In the genomic region with DNA sequence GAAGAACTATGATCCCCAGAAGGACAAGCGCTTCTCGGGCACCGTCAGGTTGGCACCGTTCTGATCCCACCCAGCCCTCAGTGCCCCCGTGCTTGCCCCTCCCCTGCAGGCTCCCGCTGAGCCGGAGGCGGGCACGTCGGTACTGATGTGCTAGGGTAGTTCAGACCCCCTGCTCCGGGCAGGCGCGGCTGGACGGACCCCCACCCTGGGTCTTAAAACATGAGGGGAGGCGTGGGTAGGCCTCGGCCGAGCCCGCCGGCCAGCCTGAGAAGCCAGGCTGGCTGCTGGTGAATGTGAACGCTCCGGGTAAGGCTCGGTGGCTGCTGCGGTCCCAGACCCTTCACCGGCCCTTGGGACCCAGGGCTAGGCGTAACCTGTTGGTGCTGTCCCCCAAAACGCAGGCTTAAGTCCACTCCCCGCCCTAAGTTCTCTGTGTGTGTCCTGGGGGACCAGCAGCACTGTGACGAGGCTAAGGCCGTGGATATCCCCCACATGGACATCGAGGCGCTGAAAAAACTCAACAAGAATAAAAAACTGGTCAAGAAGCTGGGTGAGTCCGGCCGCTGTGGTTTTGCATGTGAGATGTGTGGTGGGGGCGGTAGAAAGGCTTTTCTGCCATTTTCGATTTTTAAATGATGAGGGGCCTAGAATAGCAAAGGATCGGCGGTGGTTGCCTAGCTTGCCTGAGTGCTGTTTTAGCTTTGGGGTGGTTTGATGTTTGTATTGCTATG, we compare ENCODE assay signal across 1 cellular context.
TF ChIP-seq lines count a peak whose summit lies in the region.

No MANE protein-coding gene starts in this region.

TF ChIP-seq in K562, 482 proteins besides CTCF, POLR2A, EP300 and RAD21 (continued from another document):
- TF ChIP-seq, protein P1, sequence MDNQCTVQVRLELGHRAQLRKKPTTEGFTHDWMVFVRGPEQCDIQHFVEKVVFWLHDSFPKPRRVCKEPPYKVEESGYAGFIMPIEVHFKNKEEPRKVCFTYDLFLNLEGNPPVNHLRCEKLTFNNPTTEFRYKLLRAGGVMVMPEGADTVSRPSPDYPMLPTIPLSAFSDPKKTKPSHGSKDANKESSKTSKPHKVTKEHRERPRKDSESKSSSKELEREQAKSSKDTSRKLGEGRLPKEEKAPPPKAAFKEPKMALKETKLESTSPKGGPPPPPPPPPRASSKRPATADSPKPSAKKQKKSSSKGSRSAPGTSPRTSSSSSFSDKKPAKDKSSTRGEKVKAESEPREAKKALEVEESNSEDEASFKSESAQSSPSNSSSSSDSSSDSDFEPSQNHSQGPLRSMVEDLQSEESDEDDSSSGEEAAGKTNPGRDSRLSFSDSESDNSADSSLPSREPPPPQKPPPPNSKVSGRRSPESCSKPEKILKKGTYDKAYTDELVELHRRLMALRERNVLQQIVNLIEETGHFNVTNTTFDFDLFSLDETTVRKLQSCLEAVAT (IDR thresholded peaks at IDR 0.05), result peak in 1 of 2 experiments; percentile 43; a peak in 2 of 4 replicates
- TF ChIP-seq IRF2 (CRISPR knock-in tag; IDR thresholded peaks at IDR 0.05), result 0 out of 2 replicates have a peak, but pooled peaks have one; percentile 70
- no peak for TF ChIP-seq BACH1 (tag; IDR thresholded peaks at IDR 0.05)
- TF ChIP-seq, protein P2, sequence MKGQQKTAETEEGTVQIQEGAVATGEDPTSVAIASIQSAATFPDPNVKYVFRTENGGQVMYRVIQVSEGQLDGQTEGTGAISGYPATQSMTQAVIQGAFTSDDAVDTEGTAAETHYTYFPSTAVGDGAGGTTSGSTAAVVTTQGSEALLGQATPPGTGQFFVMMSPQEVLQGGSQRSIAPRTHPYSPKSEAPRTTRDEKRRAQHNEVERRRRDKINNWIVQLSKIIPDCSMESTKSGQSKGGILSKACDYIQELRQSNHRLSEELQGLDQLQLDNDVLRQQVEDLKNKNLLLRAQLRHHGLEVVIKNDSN (CRISPR knock-in tag; IDR thresholded peaks at IDR 0.05), result 0 out of 2 replicates have a peak, but pooled peaks have one; percentile 0
- no peak for TF ChIP-seq SNRNP70 (optimal IDR thresholded peaks at IDR 0.05; ENCODE audit: low read depth, low read length)
- no peak for TF ChIP-seq MAZ (CRISPR knock-in tag; conservative IDR thresholded peaks at IDR 0.05 in 1 of 2, IDR thresholded peaks at IDR 0.05 in 1 of 2)
- TF ChIP-seq, protein P3, sequence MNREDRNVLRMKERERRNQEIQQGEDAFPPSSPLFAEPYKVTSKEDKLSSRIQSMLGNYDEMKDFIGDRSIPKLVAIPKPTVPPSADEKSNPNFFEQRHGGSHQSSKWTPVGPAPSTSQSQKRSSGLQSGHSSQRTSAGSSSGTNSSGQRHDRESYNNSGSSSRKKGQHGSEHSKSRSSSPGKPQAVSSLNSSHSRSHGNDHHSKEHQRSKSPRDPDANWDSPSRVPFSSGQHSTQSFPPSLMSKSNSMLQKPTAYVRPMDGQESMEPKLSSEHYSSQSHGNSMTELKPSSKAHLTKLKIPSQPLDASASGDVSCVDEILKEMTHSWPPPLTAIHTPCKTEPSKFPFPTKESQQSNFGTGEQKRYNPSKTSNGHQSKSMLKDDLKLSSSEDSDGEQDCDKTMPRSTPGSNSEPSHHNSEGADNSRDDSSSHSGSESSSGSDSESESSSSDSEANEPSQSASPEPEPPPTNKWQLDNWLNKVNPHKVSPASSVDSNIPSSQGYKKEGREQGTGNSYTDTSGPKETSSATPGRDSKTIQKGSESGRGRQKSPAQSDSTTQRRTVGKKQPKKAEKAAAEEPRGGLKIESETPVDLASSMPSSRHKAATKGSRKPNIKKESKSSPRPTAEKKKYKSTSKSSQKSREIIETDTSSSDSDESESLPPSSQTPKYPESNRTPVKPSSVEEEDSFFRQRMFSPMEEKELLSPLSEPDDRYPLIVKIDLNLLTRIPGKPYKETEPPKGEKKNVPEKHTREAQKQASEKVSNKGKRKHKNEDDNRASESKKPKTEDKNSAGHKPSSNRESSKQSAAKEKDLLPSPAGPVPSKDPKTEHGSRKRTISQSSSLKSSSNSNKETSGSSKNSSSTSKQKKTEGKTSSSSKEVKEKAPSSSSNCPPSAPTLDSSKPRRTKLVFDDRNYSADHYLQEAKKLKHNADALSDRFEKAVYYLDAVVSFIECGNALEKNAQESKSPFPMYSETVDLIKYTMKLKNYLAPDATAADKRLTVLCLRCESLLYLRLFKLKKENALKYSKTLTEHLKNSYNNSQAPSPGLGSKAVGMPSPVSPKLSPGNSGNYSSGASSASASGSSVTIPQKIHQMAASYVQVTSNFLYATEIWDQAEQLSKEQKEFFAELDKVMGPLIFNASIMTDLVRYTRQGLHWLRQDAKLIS (CRISPR knock-in tag; IDR thresholded peaks at IDR 0.05), result 0 out of 2 replicates have a peak, but pooled peaks have one; percentile 7
- TF ChIP-seq, protein P4, sequence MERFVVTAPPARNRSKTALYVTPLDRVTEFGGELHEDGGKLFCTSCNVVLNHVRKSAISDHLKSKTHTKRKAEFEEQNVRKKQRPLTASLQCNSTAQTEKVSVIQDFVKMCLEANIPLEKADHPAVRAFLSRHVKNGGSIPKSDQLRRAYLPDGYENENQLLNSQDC (CRISPR knock-in tag; IDR thresholded peaks at IDR 0.05), result no peak
- TF ChIP-seq, protein P5, sequence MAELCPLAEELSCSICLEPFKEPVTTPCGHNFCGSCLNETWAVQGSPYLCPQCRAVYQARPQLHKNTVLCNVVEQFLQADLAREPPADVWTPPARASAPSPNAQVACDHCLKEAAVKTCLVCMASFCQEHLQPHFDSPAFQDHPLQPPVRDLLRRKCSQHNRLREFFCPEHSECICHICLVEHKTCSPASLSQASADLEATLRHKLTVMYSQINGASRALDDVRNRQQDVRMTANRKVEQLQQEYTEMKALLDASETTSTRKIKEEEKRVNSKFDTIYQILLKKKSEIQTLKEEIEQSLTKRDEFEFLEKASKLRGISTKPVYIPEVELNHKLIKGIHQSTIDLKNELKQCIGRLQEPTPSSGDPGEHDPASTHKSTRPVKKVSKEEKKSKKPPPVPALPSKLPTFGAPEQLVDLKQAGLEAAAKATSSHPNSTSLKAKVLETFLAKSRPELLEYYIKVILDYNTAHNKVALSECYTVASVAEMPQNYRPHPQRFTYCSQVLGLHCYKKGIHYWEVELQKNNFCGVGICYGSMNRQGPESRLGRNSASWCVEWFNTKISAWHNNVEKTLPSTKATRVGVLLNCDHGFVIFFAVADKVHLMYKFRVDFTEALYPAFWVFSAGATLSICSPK (IDR thresholded peaks at IDR 0.05; ENCODE audit: borderline replicate concordance), result no peak
- TF ChIP-seq KDM4B (IDR thresholded peaks at IDR 0.05; ENCODE audit: borderline replicate concordance in 2 of 2, low read depth in 1 of 2), result 0 out of 4 replicates have a peak, but pooled peaks of 1 of the 2 experiments have one; percentile 23
- TF ChIP-seq, protein P6, sequence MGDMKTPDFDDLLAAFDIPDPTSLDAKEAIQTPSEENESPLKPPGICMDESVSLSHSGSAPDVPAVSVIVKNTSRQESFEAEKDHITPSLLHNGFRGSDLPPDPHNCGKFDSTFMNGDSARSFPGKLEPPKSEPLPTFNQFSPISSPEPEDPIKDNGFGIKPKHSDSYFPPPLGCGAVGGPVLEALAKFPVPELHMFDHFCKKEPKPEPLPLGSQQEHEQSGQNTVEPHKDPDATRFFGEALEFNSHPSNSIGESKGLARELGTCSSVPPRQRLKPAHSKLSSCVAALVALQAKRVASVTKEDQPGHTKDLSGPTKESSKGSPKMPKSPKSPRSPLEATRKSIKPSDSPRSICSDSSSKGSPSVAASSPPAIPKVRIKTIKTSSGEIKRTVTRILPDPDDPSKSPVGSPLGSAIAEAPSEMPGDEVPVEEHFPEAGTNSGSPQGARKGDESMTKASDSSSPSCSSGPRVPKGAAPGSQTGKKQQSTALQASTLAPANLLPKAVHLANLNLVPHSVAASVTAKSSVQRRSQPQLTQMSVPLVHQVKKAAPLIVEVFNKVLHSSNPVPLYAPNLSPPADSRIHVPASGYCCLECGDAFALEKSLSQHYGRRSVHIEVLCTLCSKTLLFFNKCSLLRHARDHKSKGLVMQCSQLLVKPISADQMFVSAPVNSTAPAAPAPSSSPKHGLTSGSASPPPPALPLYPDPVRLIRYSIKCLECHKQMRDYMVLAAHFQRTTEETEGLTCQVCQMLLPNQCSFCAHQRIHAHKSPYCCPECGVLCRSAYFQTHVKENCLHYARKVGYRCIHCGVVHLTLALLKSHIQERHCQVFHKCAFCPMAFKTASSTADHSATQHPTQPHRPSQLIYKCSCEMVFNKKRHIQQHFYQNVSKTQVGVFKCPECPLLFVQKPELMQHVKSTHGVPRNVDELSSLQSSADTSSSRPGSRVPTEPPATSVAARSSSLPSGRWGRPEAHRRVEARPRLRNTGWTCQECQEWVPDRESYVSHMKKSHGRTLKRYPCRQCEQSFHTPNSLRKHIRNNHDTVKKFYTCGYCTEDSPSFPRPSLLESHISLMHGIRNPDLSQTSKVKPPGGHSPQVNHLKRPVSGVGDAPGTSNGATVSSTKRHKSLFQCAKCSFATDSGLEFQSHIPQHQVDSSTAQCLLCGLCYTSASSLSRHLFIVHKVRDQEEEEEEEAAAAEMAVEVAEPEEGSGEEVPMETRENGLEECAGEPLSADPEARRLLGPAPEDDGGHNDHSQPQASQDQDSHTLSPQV (IDR thresholded peaks at IDR 0.05), result 0 out of 2 replicates have a peak, but pooled peaks have one; percentile 8
- 0 out of 4 replicates have a peak, but pooled peaks of 1 of the 2 experiments have one; percentile 15 for TF ChIP-seq SRF (CRISPR knock-in tag; IDR thresholded peaks at IDR 0.05)
- TF ChIP-seq SRSF3 (IDR thresholded peaks at IDR 0.05; ENCODE audit: insufficient read depth, low read length), result peak; percentile 19; the same call in 1 of the 2 replicates
- peak; percentile 52 for TF ChIP-seq ZBTB1 (CRISPR knock-in tag; IDR thresholded peaks at IDR 0.05; ENCODE audit: borderline replicate concordance, low read depth)
- peak; percentile 38 for TF ChIP-seq CHD1 (IDR thresholded peaks at IDR 0.05; ENCODE audit: low read length)
- 0 out of 2 replicates have a peak, but pooled peaks have one; percentile 46 for TF ChIP-seq ZNF282 (CRISPR knock-in tag; IDR thresholded peaks at IDR 0.05)
- TF ChIP-seq HNRNPL (IDR thresholded peaks at IDR 0.05; ENCODE audit: low read depth, low read length), result peak; percentile 72; the same call in 1 of the 2 replicates
- TF ChIP-seq LCOR (CRISPR knock-in tag; IDR thresholded peaks at IDR 0.05), result peak; percentile 55; the same call in 1 of the 2 replicates
- no peak for TF ChIP-seq EZH2 (IDR thresholded peaks at IDR 0.05; ENCODE audit: borderline replicate concordance, low read depth, low read length)
- TF ChIP-seq NR3C1 (CRISPR knock-in tag; IDR thresholded peaks at IDR 0.05), result peak; percentile 55
- TF ChIP-seq XRCC5 (IDR thresholded peaks at IDR 0.05; ENCODE audit: low read depth, low read length), result 0 out of 2 replicates have a peak, but pooled peaks have one; percentile 17
- peak; percentile 24 for TF ChIP-seq RBM22 (IDR thresholded peaks at IDR 0.05; ENCODE audit: low read depth, low read length, poor library complexity, severe bottlenecking)
- TF ChIP-seq MAFF (IDR thresholded peaks at IDR 0.05; ENCODE audit: low read length), result no peak
- TF ChIP-seq CBX3 (IDR thresholded peaks at IDR 0.05; ENCODE audit: borderline replicate concordance in 1 of 2, low read length in 2 of 2), result no peak
- TF ChIP-seq NR2C1 (IDR thresholded peaks at IDR 0.05), result no peak
- no peak for TF ChIP-seq NR2C1 (tag; IDR thresholded peaks at IDR 0.05)
- TF ChIP-seq BRCA1 (IDR thresholded peaks at IDR 0.05), result no peak
- TF ChIP-seq BRCA1 (CRISPR knock-in tag; IDR thresholded peaks at IDR 0.05), result peak; percentile 50; the same call in 1 of the 2 replicates
- TF ChIP-seq NFXL1 (CRISPR knock-in tag; IDR thresholded peaks at IDR 0.05), result no peak
- peak; percentile 52; the same call in 1 of the 2 replicates for TF ChIP-seq ZBTB7A (IDR thresholded peaks at IDR 0.05; ENCODE audit: borderline replicate concordance, control insufficient read depth, low read depth, low read length)
- TF ChIP-seq JUN (IDR thresholded peaks at IDR 0.05; ENCODE audit: borderline replicate concordance, low read depth, low read length), result no peak
- no peak for TF ChIP-seq JUN (CRISPR knock-in tag; IDR thresholded peaks at IDR 0.05; ENCODE audit: borderline replicate concordance)
- TF ChIP-seq CREB1 (IDR thresholded peaks at IDR 0.05), result no peak
- TF ChIP-seq CREB1 (CRISPR knock-in tag; IDR thresholded peaks at IDR 0.05), result 0 out of 2 replicates have a peak, but pooled peaks have one; percentile 37
- TF ChIP-seq CTBP1 (IDR thresholded peaks at IDR 0.05; ENCODE audit: borderline replicate concordance), result no peak
- peak; percentile 7 for TF ChIP-seq SAP30 (IDR thresholded peaks at IDR 0.05; ENCODE audit: borderline replicate concordance, insufficient read depth, low read depth, low read length, poor library complexity, severe bottlenecking)
- 0 out of 2 replicates have a peak, but pooled peaks have one; percentile 17 for TF ChIP-seq HLTF (IDR thresholded peaks at IDR 0.05)
